ENCODE assay signal across 16 cellular contexts in genomic region chr3:172536505-172536904, GRCh38. TPM values are rescaled to one million over a fixed set of nuclear protein-coding genes. Genes with fewer than 3 reads are reported as not detected.
DNase-seq lines count a peak whose midpoint lies in the region; ATAC-seq and TF ChIP-seq lines count a peak whose summit lies in the region.
"Had no signal": no experiment of that assay in that cellular context is flagged by ENCODE, and none has a peak within 500 bp of the region (broad histone marks: within the 10 kb centered on the region; RNA-seq: fewer than 3 reads in every experiment).

No MANE protein-coding gene starts in this region.

- H3K27ac ChIP-seq in RWPE1: peak overlapping the region; percentile 67
- peak overlapping the region; percentile 46 to 85 (median 82) for H3K27ac ChIP-seq in stomach
- H3K27ac ChIP-seq: HL-60, vagina had no signal

- H3K9me3 ChIP-seq in stomach: no peaks in the 10 kb centered on the region
- H3K9me3 ChIP-seq: vagina had no signal

- H3K27me3 Mint-ChIP-seq in activated CD8-positive, alpha-beta memory T cell treated with anti-CD3 and anti-CD28 coated beads, Interleukin-2, amount 10 ng/mL, durations not matched to agents 7 days and 5 days: no peaks in the 10 kb centered on the region

- H3K4me3 Mint-ChIP-seq in activated CD8-positive, alpha-beta memory T cell treated with anti-CD3 and anti-CD28 coated beads, Interleukin-2, amount 10 ng/mL, durations not matched to agents 7 days and 5 days: no peak overlapping the region

- no peak overlapping the region for H3K4me3 ChIP-seq in stomach
- H3K4me3 ChIP-seq: heart left ventricle, vagina had no signal

- no peak for TF ChIP-seq EP300 in stomach (IDR thresholded peaks at IDR 0.05)

- intact Hi-C loops in stomach (cut with DNase I; ENCODE audit: low total_unique reads): no loop called here

- peak; percentile 14 for ATAC-seq in activated CD8-positive, alpha-beta memory T cell treated with anti-CD3 and anti-CD28 coated beads, Interleukin-2, amount 10 ng/mL, durations not matched to agents 7 days and 5 days
- ATAC-seq in esophagus mucosa: peak; percentile 84
- ATAC-seq: heart left ventricle, left ventricle myocardium superior had no signal

- DNase-seq in activated CD8-positive, alpha-beta memory T cell treated with anti-CD3 and anti-CD28 coated beads, Interleukin-2, amount 10 ng/mL, durations not matched to agents 7 days and 5 days: no peak
- no peak for DNase-seq in activated CD8-positive, alpha-beta memory T cell treated with anti-CD3 and anti-CD28 coated beads, Interleukin-2, amount 50 U/mL, for 48 hours
- DNase-seq in RWPE1 (ENCODE audit: low spot score) (no peak), stomach (peak; percentile 41), GM13976 (ENCODE audit: low spot score) (no peak), midbrain (lab: John Stamatoyannopoulos, UW) (no peak), NCI-H128 (lab: John Stamatoyannopoulos, UW; ENCODE audit: unreplicated experiment) (no peak)
- DNase-seq: DMS79 treated with DMSO at 0.1 percent for 48 hours; effector CD8-positive, alpha-beta T cell; heart left ventricle; left ventricle myocardium superior; NCI-H446; nucleus accumbens had no signal

- H3K9me3 Mint-ChIP-seq in activated CD8-positive, alpha-beta memory T cell treated with anti-CD3 and anti-CD28 coated beads, Interleukin-2, amount 10 ng/mL, durations not matched to agents 7 days and 5 days (ENCODE audit: low read depth): peaks cover 3% of the 10 kb centered on the region

- 27 to 75% (median 62%) methylated on average over 1 of the region's 1 CpG for WGBS in stomach, 5 donors

- TF ChIP-seq CTCF in RWPE1 (conservative IDR thresholded peaks at IDR 0.05; ENCODE audit: low read depth) (no peak), stomach (IDR thresholded peaks at IDR 0.05) (no peak), GM13976 (IDR thresholded peaks at IDR 0.05; ENCODE audit: borderline replicate concordance, control extremely low read depth, extremely low read depth, insufficient read depth, missing control alignments) (no peak)

- TF ChIP-seq POLR2A in stomach (IDR thresholded peaks at IDR 0.05): no peak

- in situ Hi-C loops in GM13976 (cut with MboI; ENCODE audit: low sequenced_read_pairs, unreplicated experiment): no loop called here

- no peaks in the 10 kb centered on the region for H3K36me3 ChIP-seq in stomach
- H3K36me3 ChIP-seq: heart left ventricle, vagina had no signal

- H3K27me3 ChIP-seq in stomach: no peaks in the 10 kb centered on the region
- H3K27me3 ChIP-seq: heart left ventricle, vagina had no signal

- peaks cover 30% of the 10 kb centered on the region for H3K36me3 Mint-ChIP-seq in activated CD8-positive, alpha-beta memory T cell treated with anti-CD3 and anti-CD28 coated beads, Interleukin-2, amount 10 ng/mL, durations not matched to agents 7 days and 5 days

- CTCF ChIA-PET in activated CD8-positive, alpha-beta memory T cell treated with anti-CD3 and anti-CD28 coated beads, Interleukin-2, amount 10 ng/mL, durations not matched to agents 7 days and 5 days (lab: Charles Lee): interaction anchor here (3.2 kb wide), 1 partner anchor 10 kb away, joined by 9 read pairs; no protein-coding TSS in a partner anchor
- CTCF ChIA-PET in RWPE1 (lab: Yijun Ruan, JAX): no interaction called here

- peaks cover 5 to 38% (median 32%) of the 10 kb centered on the region in 4 donors for H3K4me1 ChIP-seq in stomach

- H3K27ac Mint-ChIP-seq in activated CD8-positive, alpha-beta memory T cell treated with anti-CD3 and anti-CD28 coated beads, Interleukin-2, amount 10 ng/mL, durations not matched to agents 7 days and 5 days: peak overlapping the region; percentile 81

- POLR2A ChIA-PET in RWPE1 (lab: Yijun Ruan, JAX; ENCODE audit: low non-redundant PET): no interaction called here

- peaks cover 58% of the 10 kb centered on the region for H3K4me1 Mint-ChIP-seq in activated CD8-positive, alpha-beta memory T cell treated with anti-CD3 and anti-CD28 coated beads, Interleukin-2, amount 10 ng/mL, durations not matched to agents 7 days and 5 days

RNA-seq across cellular contexts. Expression of gene TNFSF10, which starts 13.3 kb away (rescaled TPM):
- 100 to 1,000 TPM; 144 to 256 TPM for total RNA-seq in activated CD8-positive, alpha-beta memory T cell treated with anti-CD3 and anti-CD28 coated beads, Interleukin-2, amount 10 ng/mL, durations not matched to agents 7 days and 5 days
- 40.2 TPM for total RNA-seq in esophagus mucosa
- total RNA-seq in stomach: 10 to 100 TPM in 4 of 5 donors, 1 to 10 TPM in 1; 4.0 to 84.2 (median 29.2) TPM
- polyA plus RNA-seq in stomach: 10 to 100 TPM; 18.4 to 54.3 (median 18.5) TPM
